ENCODE assay signal across 1 cellular context in the genomic region with DNA sequence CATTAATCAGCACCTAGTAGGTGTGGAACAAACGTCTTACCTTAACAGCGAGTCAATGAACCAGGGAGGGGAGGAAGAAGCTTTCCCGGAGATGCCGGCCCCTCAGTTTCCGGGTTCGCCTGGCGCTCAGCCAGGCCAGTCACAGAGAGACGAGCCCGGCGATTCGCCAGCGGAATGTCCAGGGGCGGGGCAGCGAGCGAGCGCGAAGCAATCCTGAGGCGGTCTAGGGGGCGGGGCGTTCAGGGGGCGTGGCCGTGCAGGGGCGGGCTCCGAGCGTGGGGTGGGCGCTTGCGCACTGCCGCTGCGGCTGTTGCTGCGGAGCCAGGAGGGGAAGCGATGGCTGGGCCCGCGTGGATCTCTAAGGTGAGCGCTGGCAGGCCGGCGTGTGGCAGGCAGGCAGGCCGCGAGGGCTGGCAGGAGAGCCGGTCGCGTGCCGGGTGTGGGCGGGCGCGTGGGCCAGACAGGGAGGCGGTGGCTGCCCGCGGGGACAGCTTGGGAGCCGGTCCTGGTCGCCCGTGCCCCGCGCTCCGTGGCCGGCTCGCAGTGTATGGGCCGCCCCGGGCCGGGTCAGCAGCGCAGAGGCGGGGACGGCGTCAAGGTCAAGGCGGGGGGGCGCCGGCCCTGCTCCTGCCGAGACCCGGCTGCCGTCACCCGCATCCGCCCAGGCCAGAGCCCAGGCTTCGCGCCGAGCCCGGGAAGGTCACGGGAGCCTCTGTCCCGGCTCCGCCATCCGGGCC.
A peak's percentile ranks its signal among the peaks of the same experiment; 100 is the strongest.
TF ChIP-seq lines count a peak whose summit lies in the region.

TSS of gene IDH3A (plus strand) at position 295 of the 737 bp plus-strand sequence. CDS start at position 337, 42 bp downstream.

TF ChIP-seq in HepG2, 621 proteins besides CTCF, POLR2A, EP300 and RAD21 (continued from another document):
- TF ChIP-seq PHF5A (CRISPR knock-in tag; IDR thresholded peaks at IDR 0.05; ENCODE audit: low read depth, unreplicated experiment) (no peak), SRY (CRISPR knock-in tag; IDR thresholded peaks at IDR 0.05) (peak; percentile 85; the same call in 1 of the 2 replicates), TMF1 (CRISPR knock-in tag; IDR thresholded peaks at IDR 0.05; ENCODE audit: low read depth) (peak; percentile 62; the same call in 1 of the 2 replicates), KDM5A (IDR thresholded peaks at IDR 0.05; ENCODE audit: borderline replicate concordance, low read length) (no peak), IKZF4 (CRISPR knock-in tag; IDR thresholded peaks at IDR 0.05; ENCODE audit: borderline replicate concordance, low read depth, not compliant biosample characterization) (peak; percentile 91), HMG20B (CRISPR knock-in tag; conservative IDR thresholded peaks at IDR 0.05) (no peak), KMT2A (CRISPR knock-in tag; IDR thresholded peaks at IDR 0.05) (no peak; the same call in 1 of the 2 replicates), KLF15 (CRISPR knock-in tag; IDR thresholded peaks at IDR 0.05; ENCODE audit: borderline replicate concordance) (no peak), HBP1 (CRISPR knock-in tag; IDR thresholded peaks at IDR 0.05; ENCODE audit: low read depth) (peak; percentile 75), ARID3A (IDR thresholded peaks at IDR 0.05; ENCODE audit: low read depth, low read length) (no peak), RFXAP (CRISPR knock-in tag; IDR thresholded peaks at IDR 0.05; ENCODE audit: borderline replicate concordance) (0 out of 2 replicates have a peak, but pooled peaks have one; percentile 46), RBAK (CRISPR knock-in tag; IDR thresholded peaks at IDR 0.05) (no peak), HNF1B (CRISPR knock-in tag; IDR thresholded peaks at IDR 0.05) (no peak), ZNF225 (CRISPR knock-in tag; IDR thresholded peaks at IDR 0.05) (no peak), RORA (CRISPR knock-in tag; IDR thresholded peaks at IDR 0.05) (no peak), HOXA7 (CRISPR knock-in tag; IDR thresholded peaks at IDR 0.05) (no peak), NCOA1 (CRISPR knock-in tag; IDR thresholded peaks at IDR 0.05) (no peak), ZFP91 (CRISPR knock-in tag; IDR thresholded peaks at IDR 0.05; ENCODE audit: borderline replicate concordance) (no peak; the same call in 1 of the 2 replicates), PAX8 (CRISPR knock-in tag; IDR thresholded peaks at IDR 0.05; ENCODE audit: borderline replicate concordance) (peak; percentile 69), BORCS8-MEF2B (CRISPR knock-in tag; IDR thresholded peaks at IDR 0.05) (0 out of 2 replicates have a peak, but pooled peaks have one; percentile 31), ZNF263 (CRISPR knock-in tag; IDR thresholded peaks at IDR 0.05) (no peak), TRAFD1 (CRISPR knock-in tag; IDR thresholded peaks at IDR 0.05; ENCODE audit: borderline replicate concordance) (no peak), ZNF230 (CRISPR knock-in tag; IDR thresholded peaks at IDR 0.05) (0 out of 2 replicates have a peak, but pooled peaks have one; percentile 28), RNF2 (conservative IDR thresholded peaks at IDR 0.05; ENCODE audit: low read depth) (no peak; the same call in 1 of the 2 replicates), HNF4G (IDR thresholded peaks at IDR 0.05; ENCODE audit: borderline replicate concordance, low read depth, low read length) (no peak), HNF4G (CRISPR knock-in tag; IDR thresholded peaks at IDR 0.05; ENCODE audit: borderline replicate concordance, low read depth) (no peak), ZNF749 (CRISPR knock-in tag; IDR thresholded peaks at IDR 0.05; ENCODE audit: borderline replicate concordance) (no peak)
- TF ChIP-seq, protein P1, sequence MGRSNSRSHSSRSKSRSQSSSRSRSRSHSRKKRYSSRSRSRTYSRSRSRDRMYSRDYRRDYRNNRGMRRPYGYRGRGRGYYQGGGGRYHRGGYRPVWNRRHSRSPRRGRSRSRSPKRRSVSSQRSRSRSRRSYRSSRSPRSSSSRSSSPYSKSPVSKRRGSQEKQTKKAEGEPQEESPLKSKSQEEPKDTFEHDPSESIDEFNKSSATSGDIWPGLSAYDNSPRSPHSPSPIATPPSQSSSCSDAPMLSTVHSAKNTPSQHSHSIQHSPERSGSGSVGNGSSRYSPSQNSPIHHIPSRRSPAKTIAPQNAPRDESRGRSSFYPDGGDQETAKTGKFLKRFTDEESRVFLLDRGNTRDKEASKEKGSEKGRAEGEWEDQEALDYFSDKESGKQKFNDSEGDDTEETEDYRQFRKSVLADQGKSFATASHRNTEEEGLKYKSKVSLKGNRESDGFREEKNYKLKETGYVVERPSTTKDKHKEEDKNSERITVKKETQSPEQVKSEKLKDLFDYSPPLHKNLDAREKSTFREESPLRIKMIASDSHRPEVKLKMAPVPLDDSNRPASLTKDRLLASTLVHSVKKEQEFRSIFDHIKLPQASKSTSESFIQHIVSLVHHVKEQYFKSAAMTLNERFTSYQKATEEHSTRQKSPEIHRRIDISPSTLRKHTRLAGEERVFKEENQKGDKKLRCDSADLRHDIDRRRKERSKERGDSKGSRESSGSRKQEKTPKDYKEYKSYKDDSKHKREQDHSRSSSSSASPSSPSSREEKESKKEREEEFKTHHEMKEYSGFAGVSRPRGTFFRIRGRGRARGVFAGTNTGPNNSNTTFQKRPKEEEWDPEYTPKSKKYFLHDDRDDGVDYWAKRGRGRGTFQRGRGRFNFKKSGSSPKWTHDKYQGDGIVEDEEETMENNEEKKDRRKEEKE (IDR thresholded peaks at IDR 0.05): no peak
- TF ChIP-seq, protein P2, sequence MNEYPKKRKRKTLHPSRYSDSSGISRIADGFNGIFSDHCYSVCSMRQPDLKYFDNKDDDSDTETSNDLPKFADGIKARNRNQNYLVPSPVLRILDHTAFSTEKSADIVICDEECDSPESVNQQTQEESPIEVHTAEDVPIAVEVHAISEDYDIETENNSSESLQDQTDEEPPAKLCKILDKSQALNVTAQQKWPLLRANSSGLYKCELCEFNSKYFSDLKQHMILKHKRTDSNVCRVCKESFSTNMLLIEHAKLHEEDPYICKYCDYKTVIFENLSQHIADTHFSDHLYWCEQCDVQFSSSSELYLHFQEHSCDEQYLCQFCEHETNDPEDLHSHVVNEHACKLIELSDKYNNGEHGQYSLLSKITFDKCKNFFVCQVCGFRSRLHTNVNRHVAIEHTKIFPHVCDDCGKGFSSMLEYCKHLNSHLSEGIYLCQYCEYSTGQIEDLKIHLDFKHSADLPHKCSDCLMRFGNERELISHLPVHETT (CRISPR knock-in tag; conservative IDR thresholded peaks at IDR 0.05): no peak
- TF ChIP-seq, protein P3, sequence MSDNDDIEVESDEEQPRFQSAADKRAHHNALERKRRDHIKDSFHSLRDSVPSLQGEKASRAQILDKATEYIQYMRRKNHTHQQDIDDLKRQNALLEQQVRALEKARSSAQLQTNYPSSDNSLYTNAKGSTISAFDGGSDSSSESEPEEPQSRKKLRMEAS (IDR thresholded peaks at IDR 0.05): peak; percentile 64
